ENCODE assay signal across 1 cellular context in the genomic region with DNA sequence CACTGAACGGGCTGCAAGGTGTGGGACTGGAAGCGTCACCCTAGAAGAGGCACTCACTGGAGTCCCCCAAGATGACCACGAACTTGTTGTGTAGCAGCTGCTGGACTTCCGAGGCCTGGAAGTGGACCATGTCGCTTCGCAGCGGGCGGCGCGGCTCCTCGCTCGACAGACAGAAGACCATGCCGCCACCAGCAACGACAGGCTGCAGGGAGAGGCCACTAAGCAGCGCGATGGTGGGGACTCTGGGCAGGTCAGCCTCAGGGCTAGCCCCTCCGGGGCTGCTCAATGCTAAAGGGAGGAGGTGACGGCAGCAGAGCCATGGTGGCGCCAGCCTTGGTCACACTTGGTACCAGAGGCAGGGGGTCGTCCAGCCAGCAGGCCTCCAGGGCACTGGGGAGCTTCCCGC.
TF ChIP-seq lines count a peak whose summit lies in the region.

No MANE protein-coding gene starts in this region.

TF ChIP-seq in K562, 482 proteins besides CTCF, POLR2A, EP300 and RAD21:
- TF ChIP-seq, protein P1, sequence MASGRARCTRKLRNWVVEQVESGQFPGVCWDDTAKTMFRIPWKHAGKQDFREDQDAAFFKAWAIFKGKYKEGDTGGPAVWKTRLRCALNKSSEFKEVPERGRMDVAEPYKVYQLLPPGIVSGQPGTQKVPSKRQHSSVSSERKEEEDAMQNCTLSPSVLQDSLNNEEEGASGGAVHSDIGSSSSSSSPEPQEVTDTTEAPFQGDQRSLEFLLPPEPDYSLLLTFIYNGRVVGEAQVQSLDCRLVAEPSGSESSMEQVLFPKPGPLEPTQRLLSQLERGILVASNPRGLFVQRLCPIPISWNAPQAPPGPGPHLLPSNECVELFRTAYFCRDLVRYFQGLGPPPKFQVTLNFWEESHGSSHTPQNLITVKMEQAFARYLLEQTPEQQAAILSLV (tag; IDR thresholded peaks at IDR 0.05): no peak
TF ChIP-seq in K562: peak in this region for 0.
